In the genomic region with DNA sequence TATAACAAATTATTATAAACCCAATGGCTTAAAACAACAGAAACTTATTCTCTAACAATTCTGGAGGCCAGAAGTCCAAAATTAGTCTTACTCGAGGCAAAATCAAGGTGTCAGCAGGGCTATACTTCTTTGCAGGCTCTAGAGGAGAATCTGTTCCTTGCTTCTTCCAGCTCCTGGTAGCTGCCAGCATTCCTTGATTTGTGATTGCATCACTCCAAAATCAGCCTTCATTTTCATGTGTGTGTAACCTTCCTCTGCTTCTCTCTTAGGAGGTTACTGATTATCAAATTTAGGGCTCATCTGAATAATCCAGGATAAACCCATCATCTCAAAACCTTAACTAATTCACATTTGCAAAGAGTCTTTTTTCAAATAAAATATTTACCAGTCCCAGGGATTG, we compare ENCODE assay signal across 28 cellular contexts.
"Had no signal": no experiment of that assay in that cellular context is flagged by ENCODE, and none has a peak within 500 bp of the region (broad histone marks: within the 10 kb centered on the region; RNA-seq: fewer than 3 reads in every experiment).

No MANE protein-coding gene starts in this region.

- H3K4me3 ChIP-seq: colonic mucosa, coronary artery, dorsolateral prefrontal cortex, esophagus muscularis mucosa, esophagus squamous epithelium, gastrocnemius medialis, gastroesophageal sphincter, heart left ventricle, heart right ventricle had no signal

- ATAC-seq: effector memory CD8-positive, alpha-beta T cell; esophagus mucosa; foreskin keratinocyte; gastrocnemius medialis; gastroesophageal sphincter; heart left ventricle; heart right ventricle had no signal

- H3K4me1 ChIP-seq: colonic mucosa, esophagus muscularis mucosa, esophagus squamous epithelium, foreskin keratinocyte, gastrocnemius medialis, gastroesophageal sphincter, heart left ventricle had no signal

- H3K27me3 ChIP-seq: colonic mucosa, dorsolateral prefrontal cortex, esophagus muscularis mucosa, esophagus squamous epithelium, foreskin keratinocyte, gastrocnemius medialis, gastroesophageal sphincter, heart left ventricle, heart right ventricle had no signal

- FAIRE-seq: colon, endometrium, endothelial cell of umbilical vein, frontal cortex had no signal

- H3K36me3 ChIP-seq: colonic mucosa, esophagus muscularis mucosa, esophagus squamous epithelium, gastrocnemius medialis, gastroesophageal sphincter, heart left ventricle, heart right ventricle had no signal

- H3K9me3 ChIP-seq: colonic mucosa, esophagus muscularis mucosa, esophagus squamous epithelium, gastrocnemius medialis, gastroesophageal sphincter had no signal

- H3K27ac ChIP-seq: colonic mucosa, coronary artery, dorsolateral prefrontal cortex, epithelial cell of prostate, esophagus muscularis mucosa, esophagus squamous epithelium, foreskin keratinocyte, gastrocnemius medialis, gastroesophageal sphincter, heart left ventricle, heart right ventricle had no signal

- DNase-seq: colonic mucosa; cortex of kidney; dermis blood vessel endothelial cell; dorsolateral prefrontal cortex; effector CD4-positive, alpha-beta T cell; effector CD8-positive, alpha-beta T cell; effector memory CD4-positive, alpha-beta T cell; effector memory CD8-positive, alpha-beta T cell; endodermal cell; erythroblast; esophagus squamous epithelium; foreskin fibroblast; foreskin keratinocyte; foreskin melanocyte; gastrocnemius medialis; glutamatergic neuron; head of caudate nucleus; heart left ventricle; heart right ventricle had no signal
